Comparison of ENCODE assay signal across 8 cellular contexts in the genomic region with DNA sequence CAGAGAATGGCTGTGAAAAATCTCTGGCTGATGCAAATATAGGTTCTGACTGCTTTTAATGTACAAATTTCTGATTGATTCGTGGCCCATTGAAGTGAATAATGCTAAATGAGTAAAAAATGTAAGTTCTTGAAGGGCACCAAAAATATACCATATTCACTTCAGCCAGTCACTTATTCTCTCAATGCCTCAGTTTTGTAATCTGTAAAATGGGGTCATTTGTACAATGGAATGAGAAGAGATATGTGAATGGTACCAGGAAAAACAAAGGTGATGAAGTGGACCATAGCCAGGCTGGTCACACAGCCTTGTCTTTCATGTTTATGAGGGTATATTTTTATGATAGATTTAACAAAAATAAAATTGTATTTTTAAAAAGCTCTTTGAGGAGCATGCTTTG.
"Had no signal": no experiment of that assay in that cellular context is flagged by ENCODE, and none has a peak within 500 bp of the region (broad histone marks: within the 10 kb centered on the region; RNA-seq: fewer than 3 reads in every experiment).

No MANE protein-coding gene starts in this region.

- ATAC-seq: GM12878 had no signal

- DNase-seq: GDM1, GF-D8 had no signal

- FAIRE-seq: G401.6, GM12878, GM12891, GM12892, GM18507, GM19239 had no signal

- H3K4me3 ChIP-seq: GM12878 had no signal
